ENCODE assay signal across 11 cellular contexts in the genomic region with DNA sequence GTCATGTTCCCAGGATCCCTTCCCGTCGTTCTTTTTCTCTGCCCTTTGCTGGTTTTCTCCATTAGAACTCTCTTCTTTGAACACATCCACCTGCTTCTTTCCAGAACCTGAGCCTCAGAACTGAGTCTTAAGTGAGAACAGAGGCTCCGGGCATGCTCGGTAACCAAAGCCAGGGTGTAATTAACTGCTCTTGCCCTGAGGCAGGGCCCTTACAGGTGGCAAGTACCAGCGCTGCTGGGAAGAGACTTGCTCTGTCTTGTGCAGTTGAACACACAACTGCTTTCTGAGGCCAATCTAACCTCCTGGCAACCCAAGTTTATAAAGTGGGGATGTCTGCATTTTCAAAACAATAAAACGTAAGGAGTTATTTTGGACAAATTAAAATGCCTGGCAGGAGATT. TPM values are rescaled to one million over a fixed set of nuclear protein-coding genes. Genes with fewer than 3 reads are reported as not detected.
DNase-seq lines count a peak whose midpoint lies in the region; ATAC-seq, FAIRE-seq and TF ChIP-seq lines count a peak whose summit lies in the region.
"Had no signal": no experiment of that assay in that cellular context is flagged by ENCODE, and none has a peak within 500 bp of the region (broad histone marks: within the 10 kb centered on the region; RNA-seq: fewer than 3 reads in every experiment).

No MANE protein-coding gene starts in this region.

- peaks cover 26% of the 10 kb centered on the region for H3K27me3 Mint-ChIP-seq in osteocyte (ENCODE audit: unreplicated experiment)

- peak overlapping the region in 1 of 4 experiments; percentile 5; a peak in 1 of 7 replicates for H3K9ac ChIP-seq in H1 (replicated peaks in 1 of 4; ENCODE audit: extremely low read depth in 1 of 4, low read depth in 3 of 4, low read length in 3 of 4)

- H3K36me3 Mint-ChIP-seq in osteocyte (ENCODE audit: unreplicated experiment) = no peaks in the 10 kb centered on the region

- H3K4me1 Mint-ChIP-seq in osteocyte (ENCODE audit: unreplicated experiment) = peaks cover 21% of the 10 kb centered on the region

- 33% methylated on average over 6 of the region's 6 CpGs; no CpG with 5 or more reads in 1 of the 2 experiments for WGBS in H1 (ENCODE audit: extremely low coverage in 1 of 2, insufficient coverage in 1 of 2, insufficient read length in 1 of 2, insufficient replicate concordance in 2 of 2, low coverage in 1 of 2, low lambda C conversion rate in 2 of 2, missing lambda C conversion rate in 1 of 2), 2 experiments

- DNase-seq in NCI-H2196 (lab: John Stamatoyannopoulos, UW; ENCODE audit: unreplicated experiment) = peak; percentile 19
- no peak for DNase-seq in NCI-H2196 treated with DMSO at 0.1 percent for 48 hours (lab: John Stamatoyannopoulos, UW; ENCODE audit: unreplicated experiment)
- peak; percentile 66 for DNase-seq in NCI-H1436 (lab: John Stamatoyannopoulos, UW)
- no peak for DNase-seq in H1 (ENCODE audit: low read depth in 1 of 2, low spot score in 2 of 2)
- no peak for DNase-seq in osteocyte (ENCODE audit: extremely low spot score, unreplicated experiment)
- DNase-seq in ureter (ENCODE audit: low spot score) = no peak
- no peak for DNase-seq in NCI-H82 (lab: John Stamatoyannopoulos, UW)
- DNase-seq: activated effector memory CD4-positive, alpha-beta T cell treated with anti-CD3 and anti-CD28 coated beads, Interleukin-2, amount 50 U/mL, for 16 hours; T-helper 17 cell had no signal

- no peak overlapping the region for H3K18ac ChIP-seq in H1 (ENCODE audit: extremely low read depth, low read length)

- no peak overlapping the region for H4K5ac ChIP-seq in H1 (ENCODE audit: insufficient read length, low read depth, low read length)

- no peaks in the 10 kb centered on the region for H3K9me3 Mint-ChIP-seq in osteocyte (ENCODE audit: unreplicated experiment)

- peak overlapping the region; percentile 71 for H3K4me3 Mint-ChIP-seq in osteocyte (ENCODE audit: unreplicated experiment)

- no peak overlapping the region for H2BK120ac ChIP-seq in H1 (replicated peaks; ENCODE audit: low read depth, low read length)

- H4K8ac ChIP-seq in H1 (ENCODE audit: extremely low read depth, insufficient read depth, low read length) = no peak overlapping the region

- POLR2A ChIA-PET in H1 (lab: Charles Lee; ENCODE audit: partially characterized antibody) = no interaction called here

- H3K9me3 ChIP-seq in H1 (ENCODE audit: insufficient read depth in 2 of 2, low read depth in 1 of 2, low read length in 1 of 2) = no peaks in the 10 kb centered on the region

- ATAC-seq in GM18858 (IDR thresholded peaks at IDR 0.05; ENCODE audit: unreplicated experiment) = no peak
- ATAC-seq: T-helper 17 cell had no signal

- H3K4me2 ChIP-seq in H1 (ENCODE audit: insufficient read depth in 1 of 2, low read depth in 2 of 2, low read length in 2 of 2) = peak overlapping the region; percentile 73 to 82

- H2BK12ac ChIP-seq in H1 (ENCODE audit: low read depth, low read length) = no peak overlapping the region

- TF ChIP-seq CTCF in H1 (IDR thresholded peaks at IDR 0.05; ENCODE audit: control extremely low read depth in 1 of 3, insufficient read depth in 1 of 3, low read depth in 1 of 3, low read length in 3 of 3) (no peak), osteocyte (IDR thresholded peaks at IDR 0.05) (no peak)

- H3K4me1 ChIP-seq in H1 (replicated peaks in 1 of 4; ENCODE audit: control insufficient read depth in 3 of 4, insufficient read depth in 4 of 4, low read length in 3 of 4) = peaks cover 0 to 3% (median 1%) of the 10 kb centered on the region in 4 experiments; a peak in 3 of 7 replicates

- TF ChIP-seq EP300 in H1 (IDR thresholded peaks at IDR 0.05; ENCODE audit: borderline replicate concordance in 1 of 2, low read depth in 2 of 2, low read length in 2 of 2) = no peak

- no peak overlapping the region for H2BK5ac ChIP-seq in H1 (ENCODE audit: low read depth, low read length)

- no peak overlapping the region for H3K27ac ChIP-seq in H1 (ENCODE audit: low read depth, low read length)

- no peak for FAIRE-seq in H1 (lab: Jason Lieb, UNC)

- no peaks in the 10 kb centered on the region for H3K79me2 ChIP-seq in H1 (ENCODE audit: control insufficient read depth in 1 of 2, insufficient read depth in 2 of 2, low read length in 2 of 2)

- no peaks in the 10 kb centered on the region for H4K20me1 ChIP-seq in H1 (replicated peaks in 1 of 2; ENCODE audit: control insufficient read depth in 1 of 2, insufficient read depth in 2 of 2, low read length in 2 of 2)

- no peak overlapping the region for H2BK20ac ChIP-seq in H1 (ENCODE audit: low read length)

- peak overlapping the region; percentile 34 to 69 (median 56); a peak in 7 of 8 replicates for H3K4me3 ChIP-seq in H1 (ENCODE audit: extremely low read depth in 1 of 4, insufficient read depth in 2 of 4, low read depth in 3 of 4, low read length in 4 of 4)

- H3K27ac Mint-ChIP-seq in osteocyte (ENCODE audit: unreplicated experiment) = no peak overlapping the region
- H3K27ac Mint-ChIP-seq: memory B cell, T-helper 17 cell had no signal

- H3K56ac ChIP-seq in H1 (replicated peaks; ENCODE audit: insufficient read length, low read depth, low read length) = no peak overlapping the region

- H2AFZ ChIP-seq in H1 (ENCODE audit: low read length) = no peak overlapping the region

- no peak overlapping the region for H3K23ac ChIP-seq in H1 (ENCODE audit: insufficient read length)

- no peaks in the 10 kb centered on the region for H3K36me3 ChIP-seq in H1 (ENCODE audit: control insufficient read depth in 2 of 4, insufficient read depth in 4 of 4, low read length in 3 of 4)

- CTCF ChIA-PET in H1 (lab: Charles Lee; ENCODE audit: partially characterized antibody) = interaction anchor here (1.4 kb wide), 1 partner anchor 26 kb away, joined by 3 read pairs; no protein-coding TSS in a partner anchor

- H3K14ac ChIP-seq in H1 (ENCODE audit: insufficient read length) = no peak overlapping the region

- H3K79me1 ChIP-seq in H1 (ENCODE audit: low read depth, low read length) = no peaks in the 10 kb centered on the region

- no peak overlapping the region for H4K91ac ChIP-seq in H1 (replicated peaks; ENCODE audit: insufficient read length, low read length)

- peaks cover 5 to 28% (median 21%) of the 10 kb centered on the region in 4 experiments for H3K27me3 ChIP-seq in H1 (replicated peaks in 1 of 4; ENCODE audit: control insufficient read depth in 3 of 4, extremely low read depth in 1 of 4, insufficient read depth in 3 of 4, low read length in 3 of 4)

- peaks cover 4% of the 10 kb centered on the region; the same call in 1 of the 2 replicates for H3K23me2 ChIP-seq in H1 (ENCODE audit: low read depth, low read length)

- no peak overlapping the region for H3K4ac ChIP-seq in H1 (replicated peaks; ENCODE audit: insufficient read length, low read depth, low read length)

- H2AK5ac ChIP-seq in H1 (ENCODE audit: low read depth, low read length) = no peak overlapping the region

- no peak for TF ChIP-seq RAD21 in H1 (IDR thresholded peaks at IDR 0.05 in 1 of 2, conservative IDR thresholded peaks at IDR 0.05 in 1 of 2; ENCODE audit: low read depth in 2 of 2, low read length in 2 of 2)

- no peak overlapping the region for H2BK15ac ChIP-seq in H1 (ENCODE audit: low read length)

- no peak for TF ChIP-seq POLR2A in H1 (IDR thresholded peaks at IDR 0.05; ENCODE audit: control extremely low read depth in 1 of 2, low read depth in 2 of 2, low read length in 2 of 2)

TF ChIP-seq in H1, 55 proteins besides CTCF, POLR2A, EP300 and RAD21 (continues in another document):
- TF ChIP-seq, protein P1, sequence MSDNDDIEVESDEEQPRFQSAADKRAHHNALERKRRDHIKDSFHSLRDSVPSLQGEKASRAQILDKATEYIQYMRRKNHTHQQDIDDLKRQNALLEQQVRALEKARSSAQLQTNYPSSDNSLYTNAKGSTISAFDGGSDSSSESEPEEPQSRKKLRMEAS (IDR thresholded peaks at IDR 0.05) = no peak
- TF ChIP-seq BACH1 (IDR thresholded peaks at IDR 0.05; ENCODE audit: low read length) = no peak

RNA-seq across cellular contexts. Expression of a gene that starts 12.3 kb away (rescaled TPM):
- 227 and 228 TPM in 2 replicates for total RNA-seq in H1 (2021; fragmentation: NEBNext Ultra II Directional; extraction: Animal tissue kit (Norgen Biotek cat#: 25700))
- 22.1 and 40.0 TPM in 2 replicates for polyA plus RNA-seq in H1 (2011; rRNA removed)
- 80.0 TPM for polyA plus RNA-seq in H1 (2011; cell fraction: cytosol; rRNA removed)
- 22.9 TPM for polyA plus RNA-seq in H1 (2011; cell fraction: nucleus; rRNA removed)
- 91.5 to 172 TPM (median 103 TPM) in 4 replicates for polyA plus RNA-seq in H1 (2012, experiment 1 of 2)
- polyA plus RNA-seq in H1 (2012, experiment 2 of 2) = 12.1 TPM
- polyA plus RNA-seq in H1 (2013, experiment 1 of 2) = 274 TPM
- 284 TPM for polyA plus RNA-seq in H1 (2013, experiment 2 of 2)
- polyA minus RNA-seq in H1 (2011; rRNA and poly(A)+ RNA removed) = 16.2 and 21.6 TPM in 2 replicates
- 102 TPM for polyA minus RNA-seq in H1 (2011; cell fraction: cytosol; rRNA and poly(A)+ RNA removed)
- polyA minus RNA-seq in H1 (2011; cell fraction: nucleus; rRNA and poly(A)+ RNA removed) = 78.9 TPM
- total RNA-seq in osteocyte = 62.1 and 65.5 TPM in 2 replicates
- 66.2 TPM for total RNA-seq in ureter

Comparison
In these comparisons a context has a peak if more than half of its experiments do, and no peak if none do; other contexts are left out.
1. DNase-seq: peak in NCI-H2196 (single experiment) and NCI-H1436 (single experiment); none in NCI-H2196 treated with DMSO at 0.1 percent for 48 hours (single experiment), H1 (0 of 2), osteocyte (single experiment), ureter (single experiment) and NCI-H82 (single experiment).